ENCODE assay signal across 1 cellular context in the genomic region with DNA sequence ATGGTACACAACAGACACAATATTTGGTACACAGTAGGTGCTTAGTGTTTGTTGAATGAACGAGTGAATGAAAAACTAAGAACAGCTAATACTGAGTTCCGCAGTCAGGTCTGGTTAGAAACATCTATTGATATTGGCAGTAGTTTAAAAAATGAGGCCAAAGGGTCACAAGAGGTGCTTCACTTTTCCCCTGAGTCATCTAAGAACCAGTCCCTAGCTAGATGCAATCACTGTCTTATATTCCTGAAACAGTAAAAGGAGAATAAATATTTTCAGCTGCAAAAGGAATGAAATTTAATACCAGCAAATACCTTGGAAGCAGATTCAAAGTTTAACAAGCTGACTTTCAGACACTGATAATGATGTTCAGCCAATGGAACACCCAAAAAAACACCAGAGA.
TF ChIP-seq lines count a peak whose summit lies in the region.

No MANE protein-coding gene starts in this region.

TF ChIP-seq in SK-N-SH, 30 proteins besides CTCF, POLR2A, EP300 and RAD21 (continued from another document):
- TF ChIP-seq, protein P1, sequence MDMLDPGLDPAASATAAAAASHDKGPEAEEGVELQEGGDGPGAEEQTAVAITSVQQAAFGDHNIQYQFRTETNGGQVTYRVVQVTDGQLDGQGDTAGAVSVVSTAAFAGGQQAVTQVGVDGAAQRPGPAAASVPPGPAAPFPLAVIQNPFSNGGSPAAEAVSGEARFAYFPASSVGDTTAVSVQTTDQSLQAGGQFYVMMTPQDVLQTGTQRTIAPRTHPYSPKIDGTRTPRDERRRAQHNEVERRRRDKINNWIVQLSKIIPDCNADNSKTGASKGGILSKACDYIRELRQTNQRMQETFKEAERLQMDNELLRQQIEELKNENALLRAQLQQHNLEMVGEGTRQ (IDR thresholded peaks at IDR 0.05; ENCODE audit: borderline replicate concordance, low read depth, low read length): no peak
- TF ChIP-seq TEAD4 (IDR thresholded peaks at IDR 0.05; ENCODE audit: borderline replicate concordance, insufficient read depth) (no peak), POLR2AphosphoS5 (IDR thresholded peaks at IDR 0.05; ENCODE audit: low read depth, low read length) (no peak; the same call in 1 of the 2 replicates), SMC3 (IDR thresholded peaks at IDR 0.05; ENCODE audit: low read depth, low read length) (no peak), TCF12 (IDR thresholded peaks at IDR 0.05) (peak; percentile 60), JUND (IDR thresholded peaks at IDR 0.05) (peak; percentile 46), FOXJ3 (CRISPR knock-in tag; IDR thresholded peaks at IDR 0.05) (no peak), ELF1 (IDR thresholded peaks at IDR 0.05) (no peak), NFIC (IDR thresholded peaks at IDR 0.05; ENCODE audit: borderline replicate concordance) (peak; percentile 54; the same call in 1 of the 2 replicates), NRF1 (IDR thresholded peaks at IDR 0.05; ENCODE audit: low read depth, low read length) (no peak), GATA2 (CRISPR knock-in tag; IDR thresholded peaks at IDR 0.05) (no peak), FOSL2 (IDR thresholded peaks at IDR 0.05; ENCODE audit: borderline replicate concordance, low read depth) (peak; percentile 34), FOXM1 (IDR thresholded peaks at IDR 0.05; ENCODE audit: low read depth) (no peak), RXRA (IDR thresholded peaks at IDR 0.05; ENCODE audit: borderline replicate concordance, low read depth) (no peak), GABPA (IDR thresholded peaks at IDR 0.05; ENCODE audit: low read depth) (no peak), EZH2phosphoT487 (IDR thresholded peaks at IDR 0.05; ENCODE audit: borderline replicate concordance, low read depth) (no peak)
- TF ChIP-seq, protein P2, sequence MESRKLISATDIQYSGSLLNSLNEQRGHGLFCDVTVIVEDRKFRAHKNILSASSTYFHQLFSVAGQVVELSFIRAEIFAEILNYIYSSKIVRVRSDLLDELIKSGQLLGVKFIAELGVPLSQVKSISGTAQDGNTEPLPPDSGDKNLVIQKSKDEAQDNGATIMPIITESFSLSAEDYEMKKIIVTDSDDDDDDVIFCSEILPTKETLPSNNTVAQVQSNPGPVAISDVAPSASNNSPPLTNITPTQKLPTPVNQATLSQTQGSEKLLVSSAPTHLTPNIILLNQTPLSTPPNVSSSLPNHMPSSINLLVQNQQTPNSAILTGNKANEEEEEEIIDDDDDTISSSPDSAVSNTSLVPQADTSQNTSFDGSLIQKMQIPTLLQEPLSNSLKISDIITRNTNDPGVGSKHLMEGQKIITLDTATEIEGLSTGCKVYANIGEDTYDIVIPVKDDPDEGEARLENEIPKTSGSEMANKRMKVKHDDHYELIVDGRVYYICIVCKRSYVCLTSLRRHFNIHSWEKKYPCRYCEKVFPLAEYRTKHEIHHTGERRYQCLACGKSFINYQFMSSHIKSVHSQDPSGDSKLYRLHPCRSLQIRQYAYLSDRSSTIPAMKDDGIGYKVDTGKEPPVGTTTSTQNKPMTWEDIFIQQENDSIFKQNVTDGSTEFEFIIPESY (IDR thresholded peaks at IDR 0.05; ENCODE audit: borderline replicate concordance, low read depth): no peak
- TF ChIP-seq, protein P3, sequence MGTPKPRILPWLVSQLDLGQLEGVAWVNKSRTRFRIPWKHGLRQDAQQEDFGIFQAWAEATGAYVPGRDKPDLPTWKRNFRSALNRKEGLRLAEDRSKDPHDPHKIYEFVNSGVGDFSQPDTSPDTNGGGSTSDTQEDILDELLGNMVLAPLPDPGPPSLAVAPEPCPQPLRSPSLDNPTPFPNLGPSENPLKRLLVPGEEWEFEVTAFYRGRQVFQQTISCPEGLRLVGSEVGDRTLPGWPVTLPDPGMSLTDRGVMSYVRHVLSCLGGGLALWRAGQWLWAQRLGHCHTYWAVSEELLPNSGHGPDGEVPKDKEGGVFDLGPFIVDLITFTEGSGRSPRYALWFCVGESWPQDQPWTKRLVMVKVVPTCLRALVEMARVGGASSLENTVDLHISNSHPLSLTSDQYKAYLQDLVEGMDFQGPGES (IDR thresholded peaks at IDR 0.05; ENCODE audit: low read depth, low read length): no peak
- TF ChIP-seq, protein P4, sequence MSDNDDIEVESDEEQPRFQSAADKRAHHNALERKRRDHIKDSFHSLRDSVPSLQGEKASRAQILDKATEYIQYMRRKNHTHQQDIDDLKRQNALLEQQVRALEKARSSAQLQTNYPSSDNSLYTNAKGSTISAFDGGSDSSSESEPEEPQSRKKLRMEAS (IDR thresholded peaks at IDR 0.05; ENCODE audit: low read depth): no peak
- TF ChIP-seq, protein P5, sequence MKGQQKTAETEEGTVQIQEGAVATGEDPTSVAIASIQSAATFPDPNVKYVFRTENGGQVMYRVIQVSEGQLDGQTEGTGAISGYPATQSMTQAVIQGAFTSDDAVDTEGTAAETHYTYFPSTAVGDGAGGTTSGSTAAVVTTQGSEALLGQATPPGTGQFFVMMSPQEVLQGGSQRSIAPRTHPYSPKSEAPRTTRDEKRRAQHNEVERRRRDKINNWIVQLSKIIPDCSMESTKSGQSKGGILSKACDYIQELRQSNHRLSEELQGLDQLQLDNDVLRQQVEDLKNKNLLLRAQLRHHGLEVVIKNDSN (IDR thresholded peaks at IDR 0.05; ENCODE audit: borderline replicate concordance, low read depth): no peak
- TF ChIP-seq, protein P6, sequence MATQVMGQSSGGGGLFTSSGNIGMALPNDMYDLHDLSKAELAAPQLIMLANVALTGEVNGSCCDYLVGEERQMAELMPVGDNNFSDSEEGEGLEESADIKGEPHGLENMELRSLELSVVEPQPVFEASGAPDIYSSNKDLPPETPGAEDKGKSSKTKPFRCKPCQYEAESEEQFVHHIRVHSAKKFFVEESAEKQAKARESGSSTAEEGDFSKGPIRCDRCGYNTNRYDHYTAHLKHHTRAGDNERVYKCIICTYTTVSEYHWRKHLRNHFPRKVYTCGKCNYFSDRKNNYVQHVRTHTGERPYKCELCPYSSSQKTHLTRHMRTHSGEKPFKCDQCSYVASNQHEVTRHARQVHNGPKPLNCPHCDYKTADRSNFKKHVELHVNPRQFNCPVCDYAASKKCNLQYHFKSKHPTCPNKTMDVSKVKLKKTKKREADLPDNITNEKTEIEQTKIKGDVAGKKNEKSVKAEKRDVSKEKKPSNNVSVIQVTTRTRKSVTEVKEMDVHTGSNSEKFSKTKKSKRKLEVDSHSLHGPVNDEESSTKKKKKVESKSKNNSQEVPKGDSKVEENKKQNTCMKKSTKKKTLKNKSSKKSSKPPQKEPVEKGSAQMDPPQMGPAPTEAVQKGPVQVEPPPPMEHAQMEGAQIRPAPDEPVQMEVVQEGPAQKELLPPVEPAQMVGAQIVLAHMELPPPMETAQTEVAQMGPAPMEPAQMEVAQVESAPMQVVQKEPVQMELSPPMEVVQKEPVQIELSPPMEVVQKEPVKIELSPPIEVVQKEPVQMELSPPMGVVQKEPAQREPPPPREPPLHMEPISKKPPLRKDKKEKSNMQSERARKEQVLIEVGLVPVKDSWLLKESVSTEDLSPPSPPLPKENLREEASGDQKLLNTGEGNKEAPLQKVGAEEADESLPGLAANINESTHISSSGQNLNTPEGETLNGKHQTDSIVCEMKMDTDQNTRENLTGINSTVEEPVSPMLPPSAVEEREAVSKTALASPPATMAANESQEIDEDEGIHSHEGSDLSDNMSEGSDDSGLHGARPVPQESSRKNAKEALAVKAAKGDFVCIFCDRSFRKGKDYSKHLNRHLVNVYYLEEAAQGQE (IDR thresholded peaks at IDR 0.05; ENCODE audit: low read depth, low read length): no peak
